In the genomic region with DNA sequence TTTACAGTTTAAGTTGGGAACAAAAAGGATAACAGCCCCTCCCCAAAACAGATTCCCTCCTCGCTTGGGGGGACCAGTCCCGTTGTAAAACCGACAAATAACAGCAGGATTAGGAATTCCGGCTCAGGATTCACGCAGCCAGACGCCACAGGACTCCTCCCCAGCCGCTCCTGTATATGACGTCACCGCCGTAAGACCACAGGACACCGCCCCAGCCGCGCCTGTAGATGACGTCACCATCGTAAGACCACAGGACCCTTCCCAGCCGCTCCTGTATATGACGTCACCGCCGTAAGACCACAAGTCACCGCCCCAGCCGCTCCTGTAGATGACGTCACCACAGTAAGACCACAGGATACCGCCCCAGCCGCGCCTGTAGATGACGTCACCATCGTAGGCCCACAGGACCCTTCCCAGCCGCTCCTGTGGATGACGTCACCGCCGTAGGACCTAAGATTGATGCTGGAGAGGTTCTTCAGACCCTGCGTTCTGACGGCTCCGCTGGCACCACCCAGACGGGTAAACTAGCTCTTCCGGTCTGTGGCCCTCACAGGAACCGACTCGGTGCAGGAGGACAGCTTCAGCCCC, we compare ENCODE assay signal across 8 cellular contexts.
A peak's percentile ranks its signal among the peaks of the same experiment; 100 is the strongest.
DNase-seq lines count a peak whose midpoint lies in the region; ATAC-seq lines count a peak whose summit lies in the region.

No MANE protein-coding gene starts in this region.

- DNase-seq in COLO668 (lab: John Stamatoyannopoulos, UW; ENCODE audit: unreplicated experiment) (peak; percentile 82), NCI-H1930 (lab: John Stamatoyannopoulos, UW) (peak; percentile 99), pons (ENCODE audit: low spot score) (no peak)
- peak; percentile 58 to 80 (median 71) for DNase-seq in effector memory CD4-positive, alpha-beta T cell

- peaks cover 28% of the 10 kb centered on the region for H3K4me1 ChIP-seq in effector memory CD4-positive, alpha-beta T cell (ENCODE audit: control insufficient read depth, insufficient read depth, low read length, poor library complexity, severe bottlenecking)
- H3K4me1 ChIP-seq in mucosa of rectum (ENCODE audit: control insufficient read depth in 2 of 2, insufficient read depth in 2 of 2, low read length in 2 of 2) = peaks cover 6 to 7% of the 10 kb centered on the region in 2 donors

- no peaks in the 10 kb centered on the region for H3K36me3 ChIP-seq in effector memory CD4-positive, alpha-beta T cell (ENCODE audit: control insufficient read depth, insufficient read depth, low read length)
- H3K36me3 ChIP-seq in mucosa of rectum (ENCODE audit: control insufficient read depth in 2 of 2, insufficient read depth in 2 of 2, low read length in 2 of 2) = no peaks in the 10 kb centered on the region

- no peaks in the 10 kb centered on the region for H3K27me3 ChIP-seq in effector memory CD4-positive, alpha-beta T cell (replicated peaks; ENCODE audit: control insufficient read depth, insufficient read depth, low read length, poor library complexity, severe bottlenecking)
- H3K27me3 ChIP-seq in mucosa of rectum (ENCODE audit: control insufficient read depth in 2 of 2, insufficient read depth in 2 of 2, low read length in 2 of 2) = peaks cover 8 to 10% of the 10 kb centered on the region in 2 donors

- H3K4me3 Mint-ChIP-seq in stimulated activated naive CD8-positive, alpha-beta T cell treated with anti-CD3 and anti-CD28 coated beads, Interleukin-15, Interleukin-2, amounts not matched to agents 100 ng/mL and 50 ng/mL, for 24 hours = peak overlapping the region; percentile 91

- no peaks in the 10 kb centered on the region for H3K9me3 Mint-ChIP-seq in stimulated activated naive CD8-positive, alpha-beta T cell treated with anti-CD3 and anti-CD28 coated beads, Interleukin-15, Interleukin-2, amounts not matched to agents 100 ng/mL and 50 ng/mL, for 24 hours

- H3K36me3 Mint-ChIP-seq in stimulated activated naive CD8-positive, alpha-beta T cell treated with anti-CD3 and anti-CD28 coated beads, Interleukin-15, Interleukin-2, amounts not matched to agents 100 ng/mL and 50 ng/mL, for 24 hours (ENCODE audit: low read depth) = no peaks in the 10 kb centered on the region

- peak; percentile 22 to 33 for ATAC-seq in activated CD4-positive, CD25-positive, alpha-beta regulatory T cell treated with anti-CD3 and anti-CD28 coated beads, Interleukin-2, amount 50 U/mL, for 24 hours
- no peak for ATAC-seq in GM18519 (IDR thresholded peaks at IDR 0.05; ENCODE audit: low FRiP score, unreplicated experiment)

- H3K27me3 Mint-ChIP-seq in stimulated activated naive CD8-positive, alpha-beta T cell treated with anti-CD3 and anti-CD28 coated beads, Interleukin-15, Interleukin-2, amounts not matched to agents 100 ng/mL and 50 ng/mL, for 24 hours = no peaks in the 10 kb centered on the region

- H3K9me3 ChIP-seq in effector memory CD4-positive, alpha-beta T cell (ENCODE audit: control insufficient read depth, low read length) = no peaks in the 10 kb centered on the region
- H3K9me3 ChIP-seq in mucosa of rectum (ENCODE audit: control insufficient read depth in 2 of 2, low read length in 2 of 2) = no peaks in the 10 kb centered on the region

- peak overlapping the region; percentile 80 for H3K27ac ChIP-seq in effector memory CD4-positive, alpha-beta T cell (ENCODE audit: insufficient read depth, low read length, poor library complexity, severe bottlenecking)
- peak overlapping the region; percentile 39 to 76 for H3K27ac ChIP-seq in mucosa of rectum (ENCODE audit: low read depth in 2 of 2, low read length in 2 of 2)

- peak overlapping the region; percentile 66 to 81 for H3K9ac ChIP-seq in mucosa of rectum (ENCODE audit: low read depth in 1 of 2, low read length in 2 of 2)

- H3K4me1 Mint-ChIP-seq in stimulated activated naive CD8-positive, alpha-beta T cell treated with anti-CD3 and anti-CD28 coated beads, Interleukin-15, Interleukin-2, amounts not matched to agents 100 ng/mL and 50 ng/mL, for 24 hours (ENCODE audit: low read depth) = peaks cover 50% of the 10 kb centered on the region

- H3K4me3 ChIP-seq in effector memory CD4-positive, alpha-beta T cell (ENCODE audit: insufficient read depth, low read depth, low read length, poor library complexity, severe bottlenecking) = peak overlapping the region; percentile 45
- H3K4me3 ChIP-seq in mucosa of rectum (ENCODE audit: low read length in 2 of 2) = peak overlapping the region; percentile 61 to 71

- peak overlapping the region; percentile 99 for H3K27ac Mint-ChIP-seq in stimulated activated naive CD8-positive, alpha-beta T cell treated with anti-CD3 and anti-CD28 coated beads, Interleukin-15, Interleukin-2, amounts not matched to agents 100 ng/mL and 50 ng/mL, for 24 hours
